25 cellular contexts compared by ENCODE assay signal in genomic region chr22:17077255-17077654, GRCh38. TPM values are rescaled to one million over a fixed set of nuclear protein-coding genes. Genes with fewer than 3 reads are reported as not detected.
DNase-seq lines count a peak whose midpoint lies in the region; ATAC-seq and TF ChIP-seq lines count a peak whose summit lies in the region.
"Had no signal": no experiment of that assay in that cellular context is flagged by ENCODE, and none has a peak within 500 bp of the region (broad histone marks: within the 10 kb centered on the region; RNA-seq: fewer than 3 reads in every experiment).

No MANE protein-coding gene starts in this region.

- H3K27ac Mint-ChIP-seq in activated T-cell treated with anti-CD3 and anti-CD28 coated beads, Interleukin-2, amount 50 U/mL, for 24 hours = no peak overlapping the region
- no peak overlapping the region for H3K27ac Mint-ChIP-seq in activated naive CD4-positive, alpha-beta T cell treated with anti-CD3 and anti-CD28 coated beads, Interleukin-2, amount 50 U/mL, for 72 hours
- H3K27ac Mint-ChIP-seq: activated T-helper 1 cell treated with anti-CD3 and anti-CD28 coated beads, Interleukin-12 subunit alpha, Interleukin-12 subunit beta, Interleukin-2, Interleukin-4 antibody, amounts not matched to agents 30 ng/mL and 10 ng/mL and 1 ng/mL, durations not matched to agents 14 hours and 24 hours and 36 hours; brain; effector memory CD8-positive, alpha-beta T cell; H9; type B pancreatic cell had no signal

- H3K36me3 Mint-ChIP-seq in activated T-cell treated with anti-CD3 and anti-CD28 coated beads, Interleukin-2, amount 50 U/mL, for 24 hours (ENCODE audit: low read depth) = no peaks in the 10 kb centered on the region
- no peaks in the 10 kb centered on the region for H3K36me3 Mint-ChIP-seq in activated naive CD4-positive, alpha-beta T cell treated with anti-CD3 and anti-CD28 coated beads, Interleukin-2, amount 50 U/mL, for 72 hours
- H3K36me3 Mint-ChIP-seq: brain, type B pancreatic cell had no signal

- peaks cover 3% of the 10 kb centered on the region for H3K27me3 Mint-ChIP-seq in activated T-cell treated with anti-CD3 and anti-CD28 coated beads, Interleukin-2, amount 50 U/mL, for 24 hours
- H3K27me3 Mint-ChIP-seq: effector memory CD8-positive, alpha-beta T cell had no signal

- H3K9me3 Mint-ChIP-seq in activated T-cell treated with anti-CD3 and anti-CD28 coated beads, Interleukin-2, amount 50 U/mL, for 24 hours = no peaks in the 10 kb centered on the region
- no peaks in the 10 kb centered on the region for H3K9me3 Mint-ChIP-seq in activated naive CD4-positive, alpha-beta T cell treated with anti-CD3 and anti-CD28 coated beads, Interleukin-2, amount 50 U/mL, for 72 hours
- H3K9me3 Mint-ChIP-seq: activated T-helper 1 cell treated with anti-CD3 and anti-CD28 coated beads, Interleukin-12 subunit alpha, Interleukin-12 subunit beta, Interleukin-2, Interleukin-4 antibody, amounts not matched to agents 30 ng/mL and 10 ng/mL and 1 ng/mL, durations not matched to agents 14 hours and 24 hours and 36 hours; effector memory CD8-positive, alpha-beta T cell; H9; type B pancreatic cell had no signal

- H3K4me3 ChIP-seq in AG09309 (ENCODE audit: control insufficient read depth, low read depth, low read length) = no peak overlapping the region
- H3K4me3 ChIP-seq: BLaER1 treated with 17β-estradiol and CSF1 and Interleukin-3, amounts not matched to agents 10 nM and 100 nM; GM12878; K562 had no signal

- H3K4me3 Mint-ChIP-seq in activated T-cell treated with anti-CD3 and anti-CD28 coated beads, Interleukin-2, amount 50 U/mL, for 24 hours = no peak overlapping the region
- H3K4me3 Mint-ChIP-seq: activated T-helper 1 cell treated with anti-CD3 and anti-CD28 coated beads, Interleukin-12 subunit alpha, Interleukin-12 subunit beta, Interleukin-2, Interleukin-4 antibody, amounts not matched to agents 30 ng/mL and 10 ng/mL and 1 ng/mL, durations not matched to agents 14 hours and 24 hours and 36 hours; brain; effector memory CD8-positive, alpha-beta T cell; H9; type B pancreatic cell had no signal

- no peak for TF ChIP-seq CTCF in AG09309 (IDR thresholded peaks at IDR 0.05; ENCODE audit: control insufficient read depth, insufficient read depth, low read depth, low read length, missing control alignments)

- ATAC-seq in HG03565 (IDR thresholded peaks at IDR 0.05; ENCODE audit: unreplicated experiment) = no peak
- ATAC-seq in activated naive CD4-positive, alpha-beta T cell treated with anti-CD3 and anti-CD28 coated beads, Interleukin-2, amount 50 U/mL, for 72 hours = no peak
- ATAC-seq: effector memory CD8-positive, alpha-beta T cell; GM12878; K562 had no signal

- DNase-seq in AG09309 (ENCODE audit: low read depth) (peak; percentile 49), HT1080 (ENCODE audit: low read depth) (peak; percentile 72), astrocyte of the hippocampus (ENCODE audit: low read depth, low spot score) (peak; percentile 83), iris pigment epithelial cell (ENCODE audit: low read depth) (peak; percentile 82), HuH-7 (ENCODE audit: low spot score) (no peak)
- no peak for DNase-seq in activated T-cell treated with anti-CD3 and anti-CD28 coated beads, Interleukin-2, amount 50 U/mL, for 24 hours
- DNase-seq in activated naive CD4-positive, alpha-beta T cell treated with anti-CD3 and anti-CD28 coated beads, Interleukin-2, amount 50 U/mL, for 72 hours (ENCODE audit: low spot score in 2 of 2) = no peak
- DNase-seq: activated CD4-positive, alpha-beta T cell treated with anti-CD3 and anti-CD28 coated beads, Interleukin-2, amount 50 U/mL, for 1 hour; DND-41; effector memory CD8-positive, alpha-beta T cell; glutamatergic neuron; H9; islet precursor cell; midbrain; NCI-H1092 treated with DMSO at 0.1 percent for 48 hours; NCI-H2171 treated with DMSO at 0.1 percent for 48 hours; occipital lobe; T1000 had no signal

- peaks cover 26% of the 10 kb centered on the region for H3K4me1 Mint-ChIP-seq in activated T-cell treated with anti-CD3 and anti-CD28 coated beads, Interleukin-2, amount 50 U/mL, for 24 hours (ENCODE audit: low read depth)

RNA-seq across cellular contexts. Expression of gene IL17RA, which starts 7.5 kb away (rescaled TPM):
- 4.0 and 4.5 TPM in 2 replicates for total RNA-seq in HT1080 (2014; rRNA removed; shearing (Covaris generic))
- 4.7 TPM in 2 replicates for polyA plus RNA-seq in HT1080 (2015; cell fraction: cytosol; rRNA removed)
- polyA plus RNA-seq in HT1080 (2015; cell fraction: nucleus; rRNA removed) = 11.5 and 15.3 TPM in 2 replicates
- 10 to 100 TPM; 12.4 to 16.3 TPM for total RNA-seq in activated naive CD4-positive, alpha-beta T cell treated with anti-CD3 and anti-CD28 coated beads, Interleukin-2, amount 50 U/mL, for 72 hours

RNA-seq across cellular contexts. Expression of gene TMEM121B, which starts 43.9 kb away (rescaled TPM):
- total RNA-seq in HT1080 (2014; rRNA removed; shearing (Covaris generic)) = 0.10 TPM in 1 of 2 replicates, not detected in the other
- 0.10 and 0.19 TPM in 2 replicates for polyA plus RNA-seq in HT1080 (2015; cell fraction: cytosol; rRNA removed)
- polyA plus RNA-seq in HT1080 (2015; cell fraction: nucleus; rRNA removed) = 0.28 and 0.53 TPM in 2 replicates
- under 1 TPM; 0.05 to 0.10 TPM for total RNA-seq in activated naive CD4-positive, alpha-beta T cell treated with anti-CD3 and anti-CD28 coated beads, Interleukin-2, amount 50 U/mL, for 72 hours

Comparison
In these comparisons a context has a peak if more than half of its experiments do, and no peak if none do; other contexts are left out.
1. DNase-seq: peak in AG09309 (single experiment), HT1080 (single experiment), astrocyte of the hippocampus (single experiment) and iris pigment epithelial cell (single experiment); none in activated T-cell treated with anti-CD3 and anti-CD28 coated beads, Interleukin-2, amount 50 U/mL, for 24 hours (single experiment), activated naive CD4-positive, alpha-beta T cell treated with anti-CD3 and anti-CD28 coated beads, Interleukin-2, amount 50 U/mL, for 72 hours (0 of 2) and HuH-7 (single experiment).